In genomic region chr2:206611736-206612135, GRCh38 we compare ENCODE assay signal across 18 cellular contexts. TPM values are rescaled to one million over a fixed set of nuclear protein-coding genes. Genes with fewer than 3 reads are reported as not detected.
DNase-seq lines count a peak whose midpoint lies in the region; ATAC-seq, FAIRE-seq and TF ChIP-seq lines count a peak whose summit lies in the region.
"Had no signal": no experiment of that assay in that cellular context is flagged by ENCODE, and none has a peak within 500 bp of the region (broad histone marks: within the 10 kb centered on the region; RNA-seq: fewer than 3 reads in every experiment).

No MANE protein-coding gene starts in this region.

- CTCF ChIA-PET in K562 (lab: Yijun Ruan, JAX; ENCODE audit: low intra/inter-chr PET ratio) = no interaction called here
- CTCF ChIA-PET in activated CD4-positive, alpha-beta memory T cell treated with anti-CD3 and anti-CD28 coated beads for 36 hours (lab: Charles Lee) = no interaction called here

- TF ChIP-seq POLR2A in K562 (conservative IDR thresholded peaks at IDR 0.05) = no peak

- POLR2A ChIA-PET in K562 (lab: Yijun Ruan, JAX) = no interaction called here
- POLR2A ChIA-PET in activated CD4-positive, alpha-beta memory T cell treated with anti-CD3 and anti-CD28 coated beads for 36 hours (lab: Charles Lee) = no interaction called here

- H3K27ac Mint-ChIP-seq in activated CD4-positive, alpha-beta memory T cell treated with anti-CD3 and anti-CD28 coated beads for 36 hours = no peak overlapping the region

- in situ Hi-C loops in K562 (cut with MboI) = no loop called here

- no peak for TF ChIP-seq EP300 in K562 (IDR thresholded peaks at IDR 0.05; ENCODE audit: low read length)

- no peak overlapping the region; the same call in 1 of the 2 replicates for H2AFZ ChIP-seq in K562 (ENCODE audit: low read depth, low read length)

- no peaks in the 10 kb centered on the region for H4K20me1 ChIP-seq in K562 (replicated peaks; ENCODE audit: control insufficient read depth, insufficient read depth, low read length)

- H3K27me3 Mint-ChIP-seq in activated CD4-positive, alpha-beta memory T cell treated with anti-CD3 and anti-CD28 coated beads for 36 hours = no peaks in the 10 kb centered on the region

- BruUV-seq in K562 (replicated peaks; lab: Mats Ljungman, UMichigan) = no TSS peak

- TF ChIP-seq CTCF in D721Med (IDR thresholded peaks at IDR 0.05; ENCODE audit: insufficient read depth, missing control alignments) (no peak), K562 (IDR thresholded peaks at IDR 0.05 in 2 of 3, conservative IDR thresholded peaks at IDR 0.05 in 1 of 3; ENCODE audit: insufficient read depth in 2 of 3, low read depth in 1 of 3, low read length in 3 of 3) (no peak)

- H3K4me1 Mint-ChIP-seq in activated CD4-positive, alpha-beta memory T cell treated with anti-CD3 and anti-CD28 coated beads for 36 hours (ENCODE audit: low read depth) = peaks cover 3% of the 10 kb centered on the region

- no peaks in the 10 kb centered on the region for H3K79me2 ChIP-seq in K562 (ENCODE audit: control insufficient read depth, insufficient read depth, low read length)

- 18% methylated on average over 3 of the region's 3 CpGs for WGBS in K562 (ENCODE audit: insufficient coverage, low coverage, missing lambda C conversion rate)

- H3K36me3 ChIP-seq in K562 (ENCODE audit: control insufficient read depth, insufficient read depth, low read length) = no peaks in the 10 kb centered on the region
- H3K36me3 ChIP-seq: MG63 had no signal

- H3K4me3 Mint-ChIP-seq in activated CD4-positive, alpha-beta memory T cell treated with anti-CD3 and anti-CD28 coated beads for 36 hours = no peak overlapping the region

- no peaks in the 10 kb centered on the region for H3K27me3 ChIP-seq in K562 (ENCODE audit: control insufficient read depth in 2 of 2, insufficient read depth in 2 of 2, low read length in 2 of 2)
- H3K27me3 ChIP-seq: MG63 had no signal

- no peak for TF ChIP-seq RAD21 in K562 (CRISPR knock-in tag; conservative IDR thresholded peaks at IDR 0.05 in 1 of 2, IDR thresholded peaks at IDR 0.05 in 1 of 2)

- intact Hi-C loops in K562 (cut with micrococcal nuclease) = no loop called here
- intact Hi-C loops in activated CD4-positive, alpha-beta memory T cell treated with anti-CD3 and anti-CD28 coated beads for 36 hours (cut with micrococcal nuclease) = no loop called here

- DNase-seq in D721Med (ENCODE audit: insufficient read length, low spot score) (no peak), M059J (ENCODE audit: low read depth) (peak; percentile 12), K562 (ENCODE audit: extremely low read depth in 1 of 4, low spot score in 3 of 4) (no peak), iris pigment epithelial cell (ENCODE audit: low read depth) (peak; percentile 9), NCI-H2227 treated with DMSO at 0.1 percent for 48 hours (lab: John Stamatoyannopoulos, UW) (no peak)
- DNase-seq in activated CD4-positive, alpha-beta memory T cell treated with anti-CD3 and anti-CD28 coated beads for 36 hours = no peak
- DNase-seq: C1 segment of cervical spinal cord, DMS153, KBM-7, MG63, NCI-H1105, NCI-H187, NCI-H524 treated with DMSO at 0.1 percent for 48 hours, OCI-M1 had no signal

- ATAC-seq in K562 = peak; percentile 35; the same call in 1 of the 3 replicates
- no peak for ATAC-seq in HG02571 (IDR thresholded peaks at IDR 0.05; ENCODE audit: unreplicated experiment)
- no peak for ATAC-seq in HG02798 (IDR thresholded peaks at IDR 0.05; ENCODE audit: poor library complexity, unreplicated experiment)

- FAIRE-seq in D721Med (lab: Jason Lieb, UNC) (peak; percentile 16), K562 (lab: Jason Lieb, UNC) (no peak)
- FAIRE-seq: A204.1 had no signal

- H3K9ac ChIP-seq in K562 (ENCODE audit: insufficient read depth in 1 of 2, low read depth in 2 of 2, low read length in 2 of 2) = no peak overlapping the region

- no peak overlapping the region for H3K4me2 ChIP-seq in K562 (ENCODE audit: insufficient read depth, low read length)

- H3K9me1 ChIP-seq in K562 (ENCODE audit: control insufficient read depth, insufficient read depth, low read length) = no peaks in the 10 kb centered on the region

- no peaks in the 10 kb centered on the region for H3K36me3 Mint-ChIP-seq in activated CD4-positive, alpha-beta memory T cell treated with anti-CD3 and anti-CD28 coated beads for 36 hours

- H3K9me3 Mint-ChIP-seq in activated CD4-positive, alpha-beta memory T cell treated with anti-CD3 and anti-CD28 coated beads for 36 hours = no peaks in the 10 kb centered on the region

- H3K9me3 ChIP-seq in K562 (replicated peaks; ENCODE audit: control insufficient read depth, insufficient read depth, low read depth, low read length) = no peaks in the 10 kb centered on the region
- H3K9me3 ChIP-seq: MG63 had no signal

- peaks cover 0 to 4% of the 10 kb centered on the region in 2 experiments; a peak in 2 of 5 replicates for H3K4me1 ChIP-seq in K562 (replicated peaks in 1 of 2; ENCODE audit: control insufficient read depth in 2 of 2, insufficient read depth in 2 of 2, low read length in 2 of 2)

- H3K27ac ChIP-seq in K562 (ENCODE audit: extremely low read depth, low read depth, low read length) = no peak overlapping the region
- H3K27ac ChIP-seq: HL-60 had no signal

- no peak overlapping the region for H3K4me3 ChIP-seq in K562
- H3K4me3 ChIP-seq: MG63 had no signal

TF ChIP-seq in K562, 482 proteins besides CTCF, POLR2A, EP300 and RAD21 (continues in another document):
- TF ChIP-seq NFIX (CRISPR knock-in tag; IDR thresholded peaks at IDR 0.05; ENCODE audit: low read depth) (no peak), MCM3 (IDR thresholded peaks at IDR 0.05) (no peak), POLR2AphosphoS5 (IDR thresholded peaks at IDR 0.05; ENCODE audit: control insufficient read depth, insufficient read depth, low read depth, low read length) (no peak), ZNF175 (CRISPR knock-in tag; IDR thresholded peaks at IDR 0.05; ENCODE audit: low read depth) (no peak), CREBBP (IDR thresholded peaks at IDR 0.05; ENCODE audit: low read depth, low read length) (no peak)
- TF ChIP-seq, protein P1, sequence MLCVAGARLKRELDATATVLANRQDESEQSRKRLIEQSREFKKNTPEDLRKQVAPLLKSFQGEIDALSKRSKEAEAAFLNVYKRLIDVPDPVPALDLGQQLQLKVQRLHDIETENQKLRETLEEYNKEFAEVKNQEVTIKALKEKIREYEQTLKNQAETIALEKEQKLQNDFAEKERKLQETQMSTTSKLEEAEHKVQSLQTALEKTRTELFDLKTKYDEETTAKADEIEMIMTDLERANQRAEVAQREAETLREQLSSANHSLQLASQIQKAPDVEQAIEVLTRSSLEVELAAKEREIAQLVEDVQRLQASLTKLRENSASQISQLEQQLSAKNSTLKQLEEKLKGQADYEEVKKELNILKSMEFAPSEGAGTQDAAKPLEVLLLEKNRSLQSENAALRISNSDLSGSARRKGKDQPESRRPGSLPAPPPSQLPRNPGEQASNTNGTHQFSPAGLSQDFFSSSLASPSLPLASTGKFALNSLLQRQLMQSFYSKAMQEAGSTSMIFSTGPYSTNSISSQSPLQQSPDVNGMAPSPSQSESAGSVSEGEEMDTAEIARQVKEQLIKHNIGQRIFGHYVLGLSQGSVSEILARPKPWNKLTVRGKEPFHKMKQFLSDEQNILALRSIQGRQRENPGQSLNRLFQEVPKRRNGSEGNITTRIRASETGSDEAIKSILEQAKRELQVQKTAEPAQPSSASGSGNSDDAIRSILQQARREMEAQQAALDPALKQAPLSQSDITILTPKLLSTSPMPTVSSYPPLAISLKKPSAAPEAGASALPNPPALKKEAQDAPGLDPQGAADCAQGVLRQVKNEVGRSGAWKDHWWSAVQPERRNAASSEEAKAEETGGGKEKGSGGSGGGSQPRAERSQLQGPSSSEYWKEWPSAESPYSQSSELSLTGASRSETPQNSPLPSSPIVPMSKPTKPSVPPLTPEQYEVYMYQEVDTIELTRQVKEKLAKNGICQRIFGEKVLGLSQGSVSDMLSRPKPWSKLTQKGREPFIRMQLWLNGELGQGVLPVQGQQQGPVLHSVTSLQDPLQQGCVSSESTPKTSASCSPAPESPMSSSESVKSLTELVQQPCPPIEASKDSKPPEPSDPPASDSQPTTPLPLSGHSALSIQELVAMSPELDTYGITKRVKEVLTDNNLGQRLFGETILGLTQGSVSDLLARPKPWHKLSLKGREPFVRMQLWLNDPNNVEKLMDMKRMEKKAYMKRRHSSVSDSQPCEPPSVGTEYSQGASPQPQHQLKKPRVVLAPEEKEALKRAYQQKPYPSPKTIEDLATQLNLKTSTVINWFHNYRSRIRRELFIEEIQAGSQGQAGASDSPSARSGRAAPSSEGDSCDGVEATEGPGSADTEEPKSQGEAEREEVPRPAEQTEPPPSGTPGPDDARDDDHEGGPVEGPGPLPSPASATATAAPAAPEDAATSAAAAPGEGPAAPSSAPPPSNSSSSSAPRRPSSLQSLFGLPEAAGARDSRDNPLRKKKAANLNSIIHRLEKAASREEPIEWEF (CRISPR knock-in tag; IDR thresholded peaks at IDR 0.05) = no peak
- TF ChIP-seq, protein P2, sequence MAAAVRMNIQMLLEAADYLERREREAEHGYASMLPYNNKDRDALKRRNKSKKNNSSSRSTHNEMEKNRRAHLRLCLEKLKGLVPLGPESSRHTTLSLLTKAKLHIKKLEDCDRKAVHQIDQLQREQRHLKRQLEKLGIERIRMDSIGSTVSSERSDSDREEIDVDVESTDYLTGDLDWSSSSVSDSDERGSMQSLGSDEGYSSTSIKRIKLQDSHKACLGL (CRISPR knock-in tag; IDR thresholded peaks at IDR 0.05; ENCODE audit: borderline replicate concordance, poor library complexity, severe bottlenecking) = no peak

RNA-seq across cellular contexts. Expression of gene FAM237A, which starts 30.6 kb away (rescaled TPM):
- not detected in 2 replicates for total RNA-seq in M059J (2014; rRNA removed; shearing (Covaris generic))
- total RNA-seq in K562 (2011; cell fraction: chromatin; rRNA removed; ENCODE audit: low replicate concordance) = not detected in 2 replicates
- not detected in 2 replicates for total RNA-seq in K562 (2011; cell fraction: nucleolus; rRNA removed)
- not detected in 2 replicates for total RNA-seq in K562 (2011; cell fraction: nucleoplasm; rRNA removed)
- not detected in 2 replicates for total RNA-seq in K562 (2014; rRNA removed)
- total RNA-seq in K562 (2014; rRNA removed; fragmentation: Illumina TruSeq; extraction: Trizol) = not detected in 2 replicates
- total RNA-seq in K562 (2015; rRNA removed; fragmentation: Illumina TruSeq; extraction: Trizol) = not detected in 2 replicates
- total RNA-seq in K562 (2021) = not detected in 2 replicates
- not detected in 2 replicates for polyA plus RNA-seq in K562 (2011; rRNA removed)
- not detected in 2 replicates for polyA plus RNA-seq in K562 (2011; cell fraction: cytosol; rRNA removed)
- not detected in 2 replicates for polyA plus RNA-seq in K562 (2011; cell fraction: nucleus; rRNA removed)
- not detected in 2 replicates for polyA plus RNA-seq in K562 (2012)
- polyA plus RNA-seq in K562 (2014; fragmentation: Illumina TruSeq; extraction: Trizol) = not detected in 2 replicates
- polyA plus RNA-seq in K562 (2014; fragmentation: Nextera tagmentation; extraction: Ambion mirVana) = not detected
- not detected in 2 replicates for polyA plus RNA-seq in K562 (2014; rRNA removed)
- not detected in 2 replicates for polyA minus RNA-seq in K562 (2011; rRNA and poly(A)+ RNA removed)
- polyA minus RNA-seq in K562 (2011; cell fraction: cytosol; rRNA and poly(A)+ RNA removed) = not detected in 2 replicates
- polyA minus RNA-seq in K562 (2011; cell fraction: nucleus; rRNA and poly(A)+ RNA removed) = not detected in 2 replicates
- not detected for total RNA-seq in activated CD4-positive, alpha-beta memory T cell treated with anti-CD3 and anti-CD28 coated beads for 36 hours

Comparison
In these comparisons a context has a peak if more than half of its experiments do, and no peak if none do; other contexts are left out.
1. DNase-seq: peak in M059J (single experiment) and iris pigment epithelial cell (single experiment); none in D721Med (single experiment), K562 (0 of 4), NCI-H2227 treated with DMSO at 0.1 percent for 48 hours (single experiment) and activated CD4-positive, alpha-beta memory T cell treated with anti-CD3 and anti-CD28 coated beads for 36 hours (single experiment).